In genomic region chr9:1536522-1537170, GRCh38 we compare ENCODE assay signal across 1 cellular context.
TF ChIP-seq lines count a peak whose summit lies in the region.

No MANE protein-coding gene starts in this region.

TF ChIP-seq in GM12878, 131 proteins besides CTCF, POLR2A, EP300 and RAD21 (continued from another document):
- TF ChIP-seq NKRF (conservative IDR thresholded peaks at IDR 0.05) (no peak), MTA2 (IDR thresholded peaks at IDR 0.05; ENCODE audit: low read depth) (peak; percentile 74), ZNF592 (IDR thresholded peaks at IDR 0.05) (0 out of 2 replicates have a peak, but pooled peaks have one; percentile 3), ZNF24 (IDR thresholded peaks at IDR 0.05) (peak; percentile 6; the same call in 1 of the 2 replicates), TCF12 (IDR thresholded peaks at IDR 0.05; ENCODE audit: low read depth, low read length) (0 out of 2 replicates have a peak, but pooled peaks have one; percentile 66), FOXM1 (IDR thresholded peaks at IDR 0.05; ENCODE audit: low read depth, low read length) (peak; percentile 54; the same call in 1 of the 2 replicates), TCF7 (IDR thresholded peaks at IDR 0.05; ENCODE audit: borderline replicate concordance) (0 out of 2 replicates have a peak, but pooled peaks have one; percentile 38), GABPA (IDR thresholded peaks at IDR 0.05; ENCODE audit: low read depth) (0 out of 2 replicates have a peak, but pooled peaks have one; percentile 26)
